ENCODE assay signal across 25 cellular contexts in genomic region chr7:152600266-152600665, GRCh38.
"Had no signal": no experiment of that assay in that cellular context is flagged by ENCODE, and none has a peak within 500 bp of the region (broad histone marks: within the 10 kb centered on the region; RNA-seq: fewer than 3 reads in every experiment).

No MANE protein-coding gene starts in this region.

- H3K36me3 ChIP-seq: neural progenitor cell, pancreas, right lobe of liver, sigmoid colon, stomach, thoracic aorta, thyroid gland, tibial nerve, upper lobe of left lung, vagina had no signal

- H3K9ac ChIP-seq: neural progenitor cell had no signal

- H3K4me1 ChIP-seq: neural progenitor cell, pancreas, psoas muscle, right lobe of liver, sigmoid colon, stomach, thyroid gland, tibial nerve, upper lobe of left lung, vagina had no signal

- H3K9me3 ChIP-seq: pancreas, psoas muscle, right lobe of liver, sigmoid colon, stomach, thoracic aorta, thyroid gland, tibial nerve, upper lobe of left lung, vagina had no signal

- FAIRE-seq: pancreas, small intestine, urothelium cell line had no signal

- ATAC-seq: naive thymus-derived CD4-positive, alpha-beta T cell; natural killer cell; pancreas; psoas muscle; right cardiac atrium; right lobe of liver; stimulated activated memory B cell treated with anti-CD40 and anti-IgM and Interleukin-4, amounts not matched to agents 10 μg/mL and 1 μg/mL and 100 μg/mL, for 72 hours had no signal

- H3K27ac ChIP-seq: neural progenitor cell, pancreas, psoas muscle, right lobe of liver, sigmoid colon, stomach, thoracic aorta, thyroid gland, tibial nerve, upper lobe of left lung, vagina had no signal

- H3K27me3 ChIP-seq: neural progenitor cell, pancreas, right lobe of liver, sigmoid colon, stomach, thyroid gland, tibial nerve, upper lobe of left lung, vagina had no signal

- H2AFZ ChIP-seq: neural progenitor cell had no signal

- H3K4me2 ChIP-seq: neural progenitor cell had no signal

- DNase-seq: naive thymus-derived CD4-positive, alpha-beta T cell; natural killer cell; occipital lobe; pancreas; psoas muscle; right cardiac atrium; right lobe of liver; sigmoid colon; small intestine; stimulated activated CD4-positive, alpha-beta T cell treated with anti-CD3 and anti-CD28 coated beads, Interleukin-12 subunit alpha, Interleukin-12 subunit beta, amount 100 ng/mL, for 4 hours; stimulated activated CD4-positive, alpha-beta T cell treated with anti-CD3 and anti-CD28 coated beads, Interleukin-1b, Interleukin-23, amount 100 ng/mL, for 48 hours; stimulated activated CD4-positive, alpha-beta T cell treated with anti-CD3 and anti-CD28 coated beads, Interleukin-4, amount 100 ng/mL, for 1 hour; stimulated activated CD4-positive, alpha-beta T cell treated with anti-CD3 and anti-CD28 coated beads, Interleukin-4, amount 100 ng/mL, for 4 hours; stimulated activated CD8-positive, alpha-beta memory T cell treated with anti-CD3 and anti-CD28 coated beads, Interleukin-4, amount 100 ng/mL, for 48 hours; stimulated activated naive CD4-positive, alpha-beta T cell treated with Interleukin-2 at 50 U/mL for 16 hours; thyroid gland; trophoblast cell; upper lobe of left lung had no signal

- H3K4me3 ChIP-seq: neural progenitor cell, pancreas, psoas muscle, right lobe of liver, sigmoid colon, stomach, thoracic aorta, thyroid gland, tibial nerve, upper lobe of left lung, vagina had no signal
